1 cellular context compared by ENCODE assay signal in genomic region chr1:112389689-112390088, GRCh38.
TF ChIP-seq lines count a peak whose summit lies in the region.

No MANE protein-coding gene starts in this region.

TF ChIP-seq in IMR-90, 13 proteins besides CTCF, POLR2A, EP300 and RAD21 (continued from another document):
- no peak for TF ChIP-seq ELK1 (IDR thresholded peaks at IDR 0.05; ENCODE audit: borderline replicate concordance, low read depth, low read length)
- TF ChIP-seq RCOR1 (IDR thresholded peaks at IDR 0.05; ENCODE audit: insufficient replicate concordance, low read length): no peak
- TF ChIP-seq RFX5 (IDR thresholded peaks at IDR 0.05; ENCODE audit: low read depth, low read length): no peak
- no peak for TF ChIP-seq NFE2L2 (IDR thresholded peaks at IDR 0.05; ENCODE audit: low read depth, low read length)
- no peak for TF ChIP-seq MXI1 (IDR thresholded peaks at IDR 0.05; ENCODE audit: borderline replicate concordance, low read depth, low read length)
- no peak for TF ChIP-seq FOS (IDR thresholded peaks at IDR 0.05; ENCODE audit: low read depth, low read length)
- TF ChIP-seq USF2 (IDR thresholded peaks at IDR 0.05; ENCODE audit: low read depth, low read length): no peak
- TF ChIP-seq SMC3 (IDR thresholded peaks at IDR 0.05; ENCODE audit: low read depth, low read length): no peak
- TF ChIP-seq CHD1 (IDR thresholded peaks at IDR 0.05; ENCODE audit: low read depth, low read length): no peak
- no peak for TF ChIP-seq CEBPB (IDR thresholded peaks at IDR 0.05; ENCODE audit: low read depth, low read length)
- no peak for TF ChIP-seq BHLHE40 (IDR thresholded peaks at IDR 0.05; ENCODE audit: low read depth, low read length)
- TF ChIP-seq MAFK (IDR thresholded peaks at IDR 0.05; ENCODE audit: low read depth, low read length): no peak
